ENCODE assay signal across 11 cellular contexts in genomic region chr21:31857096-31857495, GRCh38. TPM values are rescaled to one million over a fixed set of nuclear protein-coding genes. Genes with fewer than 3 reads are reported as not detected.
"Had no signal": no experiment of that assay in that cellular context is flagged by ENCODE, and none has a peak within 500 bp of the region (broad histone marks: within the 10 kb centered on the region; RNA-seq: fewer than 3 reads in every experiment).

No MANE protein-coding gene starts in this region.

- H3K9me3 ChIP-seq: HAP-1 had no signal

- FAIRE-seq: H1, HepG2 had no signal

- H3K4me3 Mint-ChIP-seq: GM23338, HFFc6, IgD-negative memory B cell had no signal

- H3K36me3 Mint-ChIP-seq: IgD-negative memory B cell had no signal

- H3K4me1 Mint-ChIP-seq: GM23338, IgD-negative memory B cell had no signal

- H3K27ac Mint-ChIP-seq: GM23338, HFFc6, IgD-negative memory B cell had no signal

- H3K27ac ChIP-seq: HL-60 had no signal

- DNase-seq: H7, HFFc6, KBM-7 had no signal

- H3K36me3 ChIP-seq: HAP-1 had no signal

- H3K4me3 ChIP-seq: GM23338, HAP-1 had no signal

- ATAC-seq: GM23338, HCT116, HepG2 had no signal

- H3K4me1 ChIP-seq: HAP-1 had no signal

RNA-seq across cellular contexts. Expression of gene HUNK, which starts 15.7 kb away (rescaled TPM):
- total RNA-seq: HFFc6, HT1080 had no signal
